20 cellular contexts compared by ENCODE assay signal in the genomic region with DNA sequence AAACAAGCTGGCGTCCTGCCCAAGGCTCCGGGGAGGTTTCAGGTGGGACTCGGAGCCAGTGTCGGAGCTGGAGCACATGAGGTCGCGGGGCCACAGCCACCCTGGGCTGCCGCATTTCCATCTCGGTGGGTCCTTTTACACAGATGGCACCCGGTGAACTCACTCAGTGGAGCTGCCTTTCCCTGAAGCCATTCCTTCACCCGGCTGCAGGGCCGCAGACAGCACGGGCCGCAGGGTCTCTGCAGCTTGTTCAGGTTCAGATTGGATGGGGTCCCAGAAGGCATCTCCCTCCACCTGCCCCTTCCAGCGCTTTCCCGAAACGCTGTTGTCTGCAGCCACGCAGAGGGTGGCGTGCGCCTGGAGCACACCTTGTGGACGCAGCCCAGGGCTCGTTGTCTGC. TPM values are rescaled to one million over a fixed set of nuclear protein-coding genes. Genes with fewer than 3 reads are reported as not detected.
DNase-seq lines count a peak whose midpoint lies in the region; ATAC-seq, FAIRE-seq and TF ChIP-seq lines count a peak whose summit lies in the region.
"Had no signal": no experiment of that assay in that cellular context is flagged by ENCODE, and none has a peak within 500 bp of the region (broad histone marks: within the 10 kb centered on the region; RNA-seq: fewer than 3 reads in every experiment).

No MANE protein-coding gene starts in this region.

- no peaks in the 10 kb centered on the region for H3K9me3 ChIP-seq in HepG2 (ENCODE audit: low read length)
- H3K9me3 ChIP-seq in right lobe of liver: no peaks in the 10 kb centered on the region
- peaks cover 8 to 14% of the 10 kb centered on the region in 2 donors for H3K9me3 ChIP-seq in neuronal stem cell (replicated peaks in 1 of 2; ENCODE audit: control insufficient read depth in 2 of 2, insufficient read depth in 1 of 2, low read depth in 1 of 2, low read length in 2 of 2)
- H3K9me3 ChIP-seq in thyroid gland: no peaks in the 10 kb centered on the region
- H3K9me3 ChIP-seq: BE2C had no signal

- peak overlapping the region; percentile 64 for H3K18ac ChIP-seq in neuronal stem cell (ENCODE audit: low read length)

- H4K8ac ChIP-seq in neuronal stem cell (ENCODE audit: low read depth, low read length): peak overlapping the region; percentile 24

- no peak overlapping the region for H2BK15ac ChIP-seq in neuronal stem cell (ENCODE audit: low read length)

- peaks cover 2 to 12% of the 10 kb centered on the region in 2 experiments; a peak in 3 of 5 replicates for H3K36me3 ChIP-seq in HepG2 (replicated peaks in 1 of 2; ENCODE audit: control insufficient read depth in 1 of 2, insufficient read depth in 2 of 2, low read length in 2 of 2)
- no peaks in the 10 kb centered on the region for H3K36me3 ChIP-seq in right lobe of liver
- no peaks in the 10 kb centered on the region for H3K36me3 ChIP-seq in bronchial epithelial cell (ENCODE audit: control insufficient read depth, insufficient read depth, low read length)
- no peaks in the 10 kb centered on the region for H3K36me3 ChIP-seq in neuronal stem cell (replicated peaks in 1 of 2; ENCODE audit: control insufficient read depth in 2 of 2, insufficient read depth in 2 of 2, low read length in 2 of 2)
- H3K36me3 ChIP-seq in thyroid gland: no peaks in the 10 kb centered on the region
- H3K36me3 ChIP-seq: BE2C had no signal

- no peak for ATAC-seq in HepG2
- no peak for ATAC-seq in right lobe of liver
- no peak for ATAC-seq in GM19035 (IDR thresholded peaks at IDR 0.05; ENCODE audit: unreplicated experiment)

- H3K4me3 ChIP-seq in HepG2 (replicated peaks in 1 of 3; ENCODE audit: insufficient read depth in 1 of 3, low read depth in 2 of 3, low read length in 3 of 3) (no peak overlapping the region), right lobe of liver (no peak overlapping the region), bronchial epithelial cell (ENCODE audit: low read depth, low read length) (no peak overlapping the region), neuronal stem cell (ENCODE audit: low read length in 2 of 2) (no peak overlapping the region), thyroid gland (replicated peaks in 1 of 3) (no peak overlapping the region)

- peak overlapping the region; percentile 23 for H3K14ac ChIP-seq in neuronal stem cell (ENCODE audit: low read length)

- intact Hi-C loops in HepG2 (cut with micrococcal nuclease; ENCODE audit: unreplicated experiment) (no loop called here), right lobe of liver (cut with DNase I) (no loop called here), thyroid gland (cut with DNase I) (no loop called here)

- no TSS peak for BruUV-seq in HepG2 (replicated peaks; lab: Mats Ljungman, UMichigan)

- 90% methylated on average over 16 of the region's 21 CpGs for WGBS in HepG2 (ENCODE audit: low lambda C conversion rate)
- WGBS in right lobe of liver (ENCODE audit: insufficient coverage, low coverage, low lambda C conversion rate, missing lambda C conversion rate): 80% methylated on average over 2 of the region's 21 CpGs
- no CpG with 5 or more reads among the region's 21 CpGs for WGBS in neuronal stem cell (ENCODE audit: extremely low coverage in 2 of 2, insufficient read length in 2 of 2, insufficient replicate concordance in 1 of 2), 2 donors
- WGBS in thyroid gland, 2 donors: 70 to 79% methylated on average over 16 to 21 of the region's 21 CpGs

- FAIRE-seq in HepG2 (lab: Jason Lieb, UNC) (no peak), bronchial epithelial cell (lab: Jason Lieb, UNC) (peak; percentile 70)
- FAIRE-seq: A204.1, G401.6, GM12891 had no signal

- H2BK5ac ChIP-seq in neuronal stem cell (ENCODE audit: low read length): peak overlapping the region; percentile 30

- no peak for TF ChIP-seq RAD21 in HepG2 (CRISPR knock-in tag; IDR thresholded peaks at IDR 0.05)

- H3K23ac ChIP-seq in neuronal stem cell (ENCODE audit: low read depth, low read length, poor library complexity): no peak overlapping the region

- no peak overlapping the region for H2BK12ac ChIP-seq in neuronal stem cell (ENCODE audit: low read length)

- H3K4me1 ChIP-seq in HepG2 (ENCODE audit: insufficient read depth, low read length) (peaks cover 50% of the 10 kb centered on the region), right lobe of liver (peaks cover 0 to 4% (median 0%) of the 10 kb centered on the region in 4 donors), neuronal stem cell (ENCODE audit: control insufficient read depth in 2 of 2, insufficient read depth in 1 of 2, low read depth in 1 of 2, low read length in 2 of 2) (peaks cover 0 to 21% of the 10 kb centered on the region in 2 donors), thyroid gland (peaks cover 0 to 8% of the 10 kb centered on the region in 2 donors)
- H3K4me1 ChIP-seq: BE2C had no signal

- DNase-seq in HepG2 (ENCODE audit: low spot score) (no peak), right lobe of liver (no peak), bronchial epithelial cell (ENCODE audit: low read depth) (no peak), neuronal stem cell (ENCODE audit: low spot score) (no peak), thyroid gland (no peak)
- DNase-seq: ACHN; BE2C; CD4-positive, CD25-positive, alpha-beta regulatory T cell; CD8-positive, alpha-beta memory T cell; COR-L47; DMS 273 treated with DMSO at 0.1 percent for 48 hours; DMS53; DND-41; EL; GOT3; H9 had no signal

- H3K79me1 ChIP-seq in neuronal stem cell (ENCODE audit: low read depth, low read length): peaks cover 17% of the 10 kb centered on the region

- H3K27ac ChIP-seq in HepG2 (ENCODE audit: extremely low read length, insufficient read depth, low read length): no peak overlapping the region
- no peak overlapping the region for H3K27ac ChIP-seq in right lobe of liver
- no peak overlapping the region for H3K27ac ChIP-seq in neuronal stem cell (replicated peaks; ENCODE audit: low read length)
- no peak overlapping the region for H3K27ac ChIP-seq in thyroid gland

- no peak overlapping the region for H3K4ac ChIP-seq in neuronal stem cell (ENCODE audit: low read length)

- H3K27me3 ChIP-seq in HepG2 (ENCODE audit: control insufficient read depth in 1 of 2, insufficient read depth in 2 of 2, low read length in 2 of 2) (no peaks in the 10 kb centered on the region), right lobe of liver (no peaks in the 10 kb centered on the region), bronchial epithelial cell (ENCODE audit: control insufficient read depth, insufficient read depth, low read length) (peaks cover 12% of the 10 kb centered on the region), neuronal stem cell (ENCODE audit: control insufficient read depth in 3 of 3, insufficient read depth in 3 of 3, low read depth in 1 of 3, low read length in 3 of 3) (no peaks in the 10 kb centered on the region), thyroid gland (no peaks in the 10 kb centered on the region)
- H3K27me3 ChIP-seq: BE2C had no signal

- TF ChIP-seq EP300 in HepG2 (IDR thresholded peaks at IDR 0.05; ENCODE audit: low read depth in 2 of 2, low read length in 2 of 2) (no peak), HepG2 (CRISPR knock-in tag; IDR thresholded peaks at IDR 0.05; ENCODE audit: borderline replicate concordance) (no peak)

- H3K79me2 ChIP-seq in HepG2 (ENCODE audit: insufficient read depth, low read length): peaks cover 21% of the 10 kb centered on the region

- no peak overlapping the region for H3K4me2 ChIP-seq in HepG2 (ENCODE audit: low read depth, low read length)
- no peak overlapping the region for H3K4me2 ChIP-seq in neuronal stem cell (ENCODE audit: insufficient read depth, low read length, poor library complexity, severe bottlenecking)

- TF ChIP-seq CTCF in HepG2 (CRISPR knock-in tag; IDR thresholded peaks at IDR 0.05): no peak
- no peak for TF ChIP-seq CTCF in right lobe of liver (IDR thresholded peaks at IDR 0.05)
- no peak for TF ChIP-seq CTCF in bronchial epithelial cell (IDR thresholded peaks at IDR 0.05; ENCODE audit: insufficient read depth, low read length, severe bottlenecking)
- TF ChIP-seq CTCF in thyroid gland (IDR thresholded peaks at IDR 0.05): no peak

- TF ChIP-seq POLR2A in HepG2 (IDR thresholded peaks at IDR 0.05; ENCODE audit: insufficient read depth in 1 of 2, low read depth in 2 of 2, low read length in 2 of 2) (no peak), right lobe of liver (IDR thresholded peaks at IDR 0.05) (no peak), thyroid gland (IDR thresholded peaks at IDR 0.05) (no peak)

- H4K20me1 ChIP-seq in HepG2 (ENCODE audit: insufficient read depth, low read length): 0 out of 2 replicates have a peak, but pooled peaks cover 3% of the 10 kb centered on the region

- CTCF ChIA-PET in HepG2 (lab: Yijun Ruan, JAX; ENCODE audit: low intra/inter-chr PET ratio, low total read pairs): no interaction called here

- POLR2A ChIA-PET in HepG2 (lab: Yijun Ruan, JAX): interaction anchor here (1.3 kb wide), 1 partner anchor 14 kb away, joined by 4 read pairs; no protein-coding TSS in a partner anchor

- H4K91ac ChIP-seq in neuronal stem cell (ENCODE audit: low read depth, low read length, poor library complexity): no peak overlapping the region

- H2AFZ ChIP-seq in HepG2 (ENCODE audit: low read length) (no peak overlapping the region), neuronal stem cell (ENCODE audit: low read length) (no peak overlapping the region)

- no peak overlapping the region for H2AK5ac ChIP-seq in neuronal stem cell (ENCODE audit: low read depth, low read length)

- H2BK120ac ChIP-seq in neuronal stem cell (ENCODE audit: low read depth, low read length): no peak overlapping the region

- in situ Hi-C loops in HepG2 (cut with HindIII; ENCODE audit: extremely low pct_ligation_motif_present, low pct_unique_long_range_greater_than_20kb): no loop called here

- H3K9ac ChIP-seq in HepG2 (ENCODE audit: insufficient read depth, low read depth, low read length): no peak overlapping the region
- H3K9ac ChIP-seq in neuronal stem cell (ENCODE audit: low read depth, low read length, poor library complexity): no peak overlapping the region

RNA-seq across cellular contexts. Expression of a gene that starts 17.9 kb away (rescaled TPM):
- total RNA-seq in HepG2 (2016; rRNA removed; fragmentation: Illumina TruSeq; extraction: Trizol) (13.7 and 19.4 TPM in 2 replicates), right lobe of liver (10 to 100 TPM in 5 of 6 experiments, 1 to 10 TPM in 1; 9.6 to 18.4 (median 11.7) TPM), bronchial epithelial cell (under 0.01 TPM in 2 replicates), thyroid gland (10 to 100 TPM; 35.6 to 83.4 (median 43.6) TPM)
- 2.3 and 3.4 TPM in 2 replicates for total RNA-seq in HepG2 (2016; cell fraction: cytosol; rRNA removed; fragmentation: Illumina TruSeq; extraction: Trizol; ENCODE audit: low read depth)
- total RNA-seq in HepG2 (2016; cell fraction: insoluble cytoplasmic fraction; rRNA removed; fragmentation: Illumina TruSeq; extraction: Trizol): 10.9 and 20.3 TPM in 2 replicates
- 5.5 and 5.6 TPM in 2 replicates for total RNA-seq in HepG2 (2016; cell fraction: membrane; rRNA removed; fragmentation: Illumina TruSeq; extraction: Trizol)
- 24.6 and 25.3 TPM in 2 replicates for total RNA-seq in HepG2 (2016; cell fraction: nucleus; rRNA removed; fragmentation: Illumina TruSeq; extraction: Trizol)
- polyA plus RNA-seq in HepG2 (2011; rRNA removed): 28.4 and 33.6 TPM in 2 replicates
- 13.6 and 15.2 TPM in 2 replicates for polyA plus RNA-seq in HepG2 (2011; cell fraction: cytosol; rRNA removed)
- 196 and 262 TPM in 2 replicates for polyA plus RNA-seq in HepG2 (2011; cell fraction: nucleus; rRNA removed)
- 26.3 and 28.9 TPM in 2 replicates for polyA plus RNA-seq in HepG2 (2012)
- polyA plus RNA-seq in HepG2 (2016; cell fraction: cytosol; fragmentation: Illumina TruSeq; extraction: Trizol; ENCODE audit: low read depth): 1.1 and 1.3 TPM in 2 replicates
- polyA plus RNA-seq in HepG2 (2016; cell fraction: insoluble cytoplasmic fraction; fragmentation: Illumina TruSeq; extraction: Trizol; ENCODE audit: low read depth): 10.3 and 10.5 TPM in 2 replicates
- 1.6 and 2.4 TPM in 2 replicates for polyA plus RNA-seq in HepG2 (2016; cell fraction: membrane; fragmentation: Illumina TruSeq; extraction: Trizol; ENCODE audit: low read depth)
- 57.7 and 66.1 TPM in 2 replicates for polyA plus RNA-seq in HepG2 (2016; cell fraction: nucleus; fragmentation: Illumina TruSeq; extraction: Trizol; ENCODE audit: insufficient read depth, low read depth)
- 39.0 and 75.0 TPM in 2 replicates for polyA minus RNA-seq in HepG2 (2011; rRNA and poly(A)+ RNA removed; ENCODE audit: low replicate concordance)
- 16.7 and 21.1 TPM in 2 replicates for polyA minus RNA-seq in HepG2 (2011; cell fraction: cytosol; rRNA and poly(A)+ RNA removed)
- polyA minus RNA-seq in HepG2 (2011; cell fraction: nucleus; rRNA and poly(A)+ RNA removed): 89.5 and 90.6 TPM in 2 replicates
- 20.8 TPM for polyA plus RNA-seq in neuronal stem cell (2013, experiment 1 of 2)
- polyA plus RNA-seq in neuronal stem cell (2013, experiment 2 of 2): 20.3 TPM
